Comparison of ENCODE assay signal across 12 cellular contexts in the genomic region with DNA sequence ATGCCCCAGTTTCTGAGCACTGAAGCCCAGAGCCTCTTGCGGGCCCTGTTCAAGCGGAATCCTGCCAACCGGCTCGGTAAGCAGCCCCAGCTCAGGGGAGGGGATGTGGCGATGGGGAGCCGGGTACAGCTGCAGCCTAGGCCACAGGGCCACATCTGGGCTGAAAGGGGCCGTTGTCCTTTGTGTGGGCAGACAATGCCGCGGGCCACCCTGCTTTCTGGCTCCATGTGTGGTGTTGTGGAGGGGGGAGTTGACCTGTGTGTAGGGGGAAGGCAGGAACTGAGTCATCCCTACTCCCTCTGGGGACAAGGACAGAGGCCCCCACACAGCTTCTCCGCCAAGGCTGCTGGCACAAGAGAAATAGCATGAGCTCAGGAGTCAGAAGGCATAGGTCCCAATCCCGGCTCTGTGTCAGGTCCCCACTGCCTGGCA. TPM values are rescaled to one million over a fixed set of nuclear protein-coding genes. Genes with fewer than 3 reads are reported as not detected.
DNase-seq lines count a peak whose midpoint lies in the region; ATAC-seq, FAIRE-seq and TF ChIP-seq lines count a peak whose summit lies in the region.
"Had no signal": no experiment of that assay in that cellular context is flagged by ENCODE, and none has a peak within 500 bp of the region (broad histone marks: within the 10 kb centered on the region; RNA-seq: fewer than 3 reads in every experiment).

No MANE protein-coding gene starts in this region.

- no peak overlapping the region for H3K27ac Mint-ChIP-seq in activated CD8-positive, alpha-beta memory T cell treated with anti-CD3 and anti-CD28 coated beads, Interleukin-2, amount 10 ng/mL, durations not matched to agents 7 days and 5 days

- peaks cover 30% of the 10 kb centered on the region for H3K4me1 Mint-ChIP-seq in activated CD8-positive, alpha-beta memory T cell treated with anti-CD3 and anti-CD28 coated beads, Interleukin-2, amount 10 ng/mL, durations not matched to agents 7 days and 5 days

- DNase-seq in H4 (ENCODE audit: low spot score) (peak; percentile 35), RCC 7860 (ENCODE audit: low spot score) (peak; percentile 19), fibroblast of mammary gland (ENCODE audit: low read depth) (peak; percentile 40), pons (ENCODE audit: low spot score) (peak; percentile 98), HAP-1 (ENCODE audit: low spot score in 2 of 2) (no peak), GM12892 (ENCODE audit: insufficient read length) (no peak), NCI-H510A (lab: John Stamatoyannopoulos, UW) (no peak)
- DNase-seq in activated CD8-positive, alpha-beta memory T cell treated with anti-CD3 and anti-CD28 coated beads, Interleukin-2, amount 10 ng/mL, durations not matched to agents 7 days and 5 days, result no peak
- DNase-seq: CD4-positive, alpha-beta memory T cell; Peyer's patch had no signal

- TF ChIP-seq POLR2A in GM12892 (IDR thresholded peaks at IDR 0.05; ENCODE audit: low read depth, low read length), result no peak

- in situ Hi-C loops in HAP-1 (cut with MboI; ENCODE audit: low sequenced_read_pairs), result no loop called here

- no peaks in the 10 kb centered on the region for H3K9me3 Mint-ChIP-seq in activated CD8-positive, alpha-beta memory T cell treated with anti-CD3 and anti-CD28 coated beads, Interleukin-2, amount 10 ng/mL, durations not matched to agents 7 days and 5 days (ENCODE audit: low read depth)
- H3K9me3 Mint-ChIP-seq: CD4-positive, alpha-beta memory T cell had no signal

- H3K36me3 ChIP-seq in HAP-1 (replicated peaks), result peaks cover 9% of the 10 kb centered on the region

- no peaks in the 10 kb centered on the region for H3K27me3 Mint-ChIP-seq in activated CD8-positive, alpha-beta memory T cell treated with anti-CD3 and anti-CD28 coated beads, Interleukin-2, amount 10 ng/mL, durations not matched to agents 7 days and 5 days
- H3K27me3 Mint-ChIP-seq: CD4-positive, alpha-beta memory T cell had no signal

- FAIRE-seq in RCC 7860 (lab: Jason Lieb, UNC), result no peak
- no peak for FAIRE-seq in GM12892 (lab: Jason Lieb, UNC)

- no peaks in the 10 kb centered on the region for H3K9me3 ChIP-seq in HAP-1
- H3K9me3 ChIP-seq: Peyer's patch, suprapubic skin had no signal

- H3K4me3 ChIP-seq in fibroblast of mammary gland (ENCODE audit: control insufficient read depth, low read depth, low read length) (no peak overlapping the region), HAP-1 (no peak overlapping the region)
- H3K4me3 ChIP-seq: Peyer's patch, suprapubic skin had no signal

- H3K4me1 ChIP-seq in HAP-1, result no peaks in the 10 kb centered on the region
- H3K4me1 ChIP-seq: parathyroid adenoma, Peyer's patch had no signal

- H3K27me3 ChIP-seq in HAP-1 (ENCODE audit: low read depth), result no peaks in the 10 kb centered on the region
- H3K27me3 ChIP-seq: Peyer's patch, suprapubic skin had no signal

- CTCF ChIA-PET in activated CD8-positive, alpha-beta memory T cell treated with anti-CD3 and anti-CD28 coated beads, Interleukin-2, amount 10 ng/mL, durations not matched to agents 7 days and 5 days (lab: Charles Lee), result interaction anchor here (1.1 to 3.8 kb wide), 2 partner anchors 14 to 55 kb away, joined by 3 to 15 read pairs; no protein-coding TSS in a partner anchor

- H3K4me3 Mint-ChIP-seq in activated CD8-positive, alpha-beta memory T cell treated with anti-CD3 and anti-CD28 coated beads, Interleukin-2, amount 10 ng/mL, durations not matched to agents 7 days and 5 days, result no peak overlapping the region
- H3K4me3 Mint-ChIP-seq: CD4-positive, alpha-beta memory T cell had no signal

- TF ChIP-seq CTCF in fibroblast of mammary gland (conservative IDR thresholded peaks at IDR 0.05; ENCODE audit: control insufficient read depth, insufficient read depth, low read depth, low read length), result no peak

- peaks cover 60% of the 10 kb centered on the region for H3K36me3 Mint-ChIP-seq in activated CD8-positive, alpha-beta memory T cell treated with anti-CD3 and anti-CD28 coated beads, Interleukin-2, amount 10 ng/mL, durations not matched to agents 7 days and 5 days

- ATAC-seq in activated CD8-positive, alpha-beta memory T cell treated with anti-CD3 and anti-CD28 coated beads, Interleukin-2, amount 10 ng/mL, durations not matched to agents 7 days and 5 days, result no peak

RNA-seq across cellular contexts. Expression of a gene that starts 26.0 kb away (rescaled TPM):
- total RNA-seq in H4 (2014; rRNA removed; shearing (Covaris generic)), result 34.5 and 36.4 TPM in 2 replicates
- total RNA-seq in activated CD8-positive, alpha-beta memory T cell treated with anti-CD3 and anti-CD28 coated beads, Interleukin-2, amount 10 ng/mL, durations not matched to agents 7 days and 5 days, result 100 to 1,000 TPM; 158 to 181 TPM
- polyA plus RNA-seq in GM12892 (2012; ENCODE audit: missing spikeins), result 56.6 TPM

Comparison
In these comparisons a context has a peak if more than half of its experiments do, and no peak if none do; other contexts are left out.
1. DNase-seq: peak in H4 (single experiment), RCC 7860 (single experiment), fibroblast of mammary gland (single experiment) and pons (single experiment); none in HAP-1 (0 of 2), activated CD8-positive, alpha-beta memory T cell treated with anti-CD3 and anti-CD28 coated beads, Interleukin-2, amount 10 ng/mL, durations not matched to agents 7 days and 5 days (single experiment), GM12892 (single experiment) and NCI-H510A (single experiment).